8 cellular contexts compared by ENCODE assay signal in genomic region chr5:18745988-18746615, GRCh38.
DNase-seq lines count a peak whose midpoint lies in the region; ATAC-seq and TF ChIP-seq lines count a peak whose summit lies in the region.

No MANE protein-coding gene starts in this region.

- H3K9me3 ChIP-seq in hepatocyte (ENCODE audit: low read depth) = no peaks in the 10 kb centered on the region

- peak; percentile 73 for ATAC-seq in GM19455 (IDR thresholded peaks at IDR 0.05; ENCODE audit: unreplicated experiment)
- ATAC-seq in HG03520 (IDR thresholded peaks at IDR 0.05; ENCODE audit: unreplicated experiment) = peak; percentile 77

- no peak overlapping the region for H3K4me3 ChIP-seq in hepatocyte

- H2AFZ ChIP-seq in hepatocyte = peak overlapping the region; percentile 34

- no peaks in the 10 kb centered on the region for H3K79me2 ChIP-seq in hepatocyte

- H3K36me3 ChIP-seq in hepatocyte (replicated peaks; ENCODE audit: insufficient read depth, low read depth) = no peaks in the 10 kb centered on the region

- peaks cover 10% of the 10 kb centered on the region for H3K9me3 Mint-ChIP-seq in activated T-cell treated with anti-CD3 and anti-CD28 coated beads, Interleukin-2, amount 50 U/mL, for 24 hours

- H3K27ac ChIP-seq in hepatocyte = no peak overlapping the region

- WGBS in hepatocyte (ENCODE audit: low lambda C conversion rate, missing lambda C conversion rate) = 92% methylated on average over 9 of the region's 9 CpGs

- no peaks in the 10 kb centered on the region for H4K20me1 ChIP-seq in hepatocyte (ENCODE audit: insufficient read depth, poor library complexity, severe bottlenecking)

- DNase-seq in DMS153 (lab: John Stamatoyannopoulos, UW) = peak; percentile 80
- DNase-seq in NOMO-1 treated with dmso at 0.1 percent for 144 hours (lab: John Stamatoyannopoulos, UW; ENCODE audit: unreplicated experiment) = peak; percentile 69
- DNase-seq in activated T-cell treated with anti-CD3 and anti-CD28 coated beads, Interleukin-2, amount 50 U/mL, for 24 hours = peak; percentile 68
- DNase-seq in hepatocyte (ENCODE audit: low spot score) = no peak
- DNase-seq in stimulated activated CD8-positive, alpha-beta memory T cell treated with anti-CD3 and anti-CD28 coated beads, Interleukin-4, amount 100 ng/mL, for 48 hours = peak; percentile 41
- DNase-seq in D341Med (ENCODE audit: low spot score) = no peak

- H3K36me3 Mint-ChIP-seq in activated T-cell treated with anti-CD3 and anti-CD28 coated beads, Interleukin-2, amount 50 U/mL, for 24 hours (ENCODE audit: low read depth) = peaks cover 34% of the 10 kb centered on the region

- no peaks in the 10 kb centered on the region for H3K9me2 ChIP-seq in hepatocyte (replicated peaks; ENCODE audit: insufficient read depth)

- no peaks in the 10 kb centered on the region for H3K4me1 ChIP-seq in hepatocyte (ENCODE audit: insufficient read depth)

- peak overlapping the region; percentile 86 for H3K4me3 Mint-ChIP-seq in activated T-cell treated with anti-CD3 and anti-CD28 coated beads, Interleukin-2, amount 50 U/mL, for 24 hours

- H3K4me1 Mint-ChIP-seq in activated T-cell treated with anti-CD3 and anti-CD28 coated beads, Interleukin-2, amount 50 U/mL, for 24 hours (ENCODE audit: low read depth) = peaks cover 68% of the 10 kb centered on the region

- no peaks in the 10 kb centered on the region for H3K27me3 ChIP-seq in hepatocyte

- peak overlapping the region; percentile 94 for H3K27ac Mint-ChIP-seq in activated T-cell treated with anti-CD3 and anti-CD28 coated beads, Interleukin-2, amount 50 U/mL, for 24 hours

- peak overlapping the region; percentile 44 for H3K4me2 ChIP-seq in hepatocyte

- H3K27me3 Mint-ChIP-seq in activated T-cell treated with anti-CD3 and anti-CD28 coated beads, Interleukin-2, amount 50 U/mL, for 24 hours = no peaks in the 10 kb centered on the region

- no peak for TF ChIP-seq CTCF in hepatocyte (IDR thresholded peaks at IDR 0.05; ENCODE audit: poor library complexity)

Comparison
In these comparisons a context has a peak if more than half of its experiments do, and no peak if none do; other contexts are left out.
1. DNase-seq: peak in DMS153 (single experiment), NOMO-1 treated with dmso at 0.1 percent for 144 hours (single experiment), activated T-cell treated with anti-CD3 and anti-CD28 coated beads, Interleukin-2, amount 50 U/mL, for 24 hours (single experiment) and stimulated activated CD8-positive, alpha-beta memory T cell treated with anti-CD3 and anti-CD28 coated beads, Interleukin-4, amount 100 ng/mL, for 48 hours (single experiment); none in hepatocyte (single experiment) and D341Med (single experiment).